27 cellular contexts compared by ENCODE assay signal in the genomic region with DNA sequence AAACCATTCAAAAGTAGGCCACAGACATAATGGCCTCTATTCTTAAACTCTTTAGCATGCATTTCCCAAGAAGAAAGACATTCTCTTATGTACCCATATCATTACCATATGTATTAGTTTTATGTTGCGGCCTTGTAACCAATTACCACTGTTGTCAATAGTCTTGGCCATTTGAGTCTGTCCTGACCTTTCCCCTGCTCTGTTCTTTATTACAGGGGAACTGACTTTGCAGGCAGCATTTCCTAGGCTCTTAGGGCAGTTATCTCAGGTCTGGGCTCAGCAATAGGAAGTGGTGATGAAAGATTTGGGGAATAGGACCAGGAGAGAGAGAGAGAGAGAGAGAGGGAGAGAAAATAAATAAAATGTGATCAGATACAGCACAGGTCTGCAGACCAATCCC.
"Had no signal": no experiment of that assay in that cellular context is flagged by ENCODE, and none has a peak within 500 bp of the region (broad histone marks: within the 10 kb centered on the region; RNA-seq: fewer than 3 reads in every experiment).

No MANE protein-coding gene starts in this region.

- H3K4me1 ChIP-seq: SJCRH30 had no signal

- H3K9me3 Mint-ChIP-seq: activated CD4-positive, alpha-beta T cell treated with anti-CD3 and anti-CD28 coated beads, Interleukin-2, amount 10 ng/mL, durations not matched to agents 24 days and 14 days; activated CD8-positive, alpha-beta T cell treated with anti-CD3 and anti-CD28 coated beads for 36 hours; activated naive CD8-positive, alpha-beta T cell treated with anti-CD3 and anti-CD28 coated beads for 36 hours; activated T-cell treated with anti-CD3 and anti-CD28 coated beads, Interleukin-2, amount 50 U/mL, for 72 hours; activated T-helper 17 cell treated with anti-CD3 and anti-CD28 coated beads, Interleukin-2, amount 50 U/mL, for 72 hours had no signal

- H3K9me3 ChIP-seq: SJCRH30 had no signal

- H3K27me3 Mint-ChIP-seq: activated CD4-positive, alpha-beta T cell treated with anti-CD3 and anti-CD28 coated beads, Interleukin-2, amount 10 ng/mL, durations not matched to agents 24 days and 14 days; activated CD8-positive, alpha-beta T cell treated with anti-CD3 and anti-CD28 coated beads for 36 hours; activated naive CD8-positive, alpha-beta T cell treated with anti-CD3 and anti-CD28 coated beads for 36 hours; activated T-helper 17 cell treated with anti-CD3 and anti-CD28 coated beads, Interleukin-2, amount 50 U/mL, for 72 hours had no signal

- H3K9ac ChIP-seq: KMS-11 had no signal

- H3K36me3 Mint-ChIP-seq: activated naive CD8-positive, alpha-beta T cell treated with anti-CD3 and anti-CD28 coated beads for 36 hours had no signal

- H3K4me2 ChIP-seq: KMS-11 had no signal

- H3K4me3 ChIP-seq: SJCRH30 had no signal

- H3K36me3 ChIP-seq: SJCRH30, WERI-Rb-1 had no signal

- DNase-seq: activated CD4-positive, alpha-beta T cell treated with anti-CD3 and anti-CD28 coated beads, Interleukin-2, amount 10 ng/mL, durations not matched to agents 24 days and 14 days; activated CD4-positive, alpha-beta T cell treated with anti-CD3 and anti-CD28 coated beads, Interleukin-2, amount 50 U/mL, for 4 hours; activated CD8-positive, alpha-beta T cell treated with anti-CD3 and anti-CD28 coated beads for 36 hours; activated effector memory CD4-positive, alpha-beta T cell treated with anti-CD3 and anti-CD28 coated beads, Interleukin-2, amount 50 U/mL, for 16 hours; activated naive CD4-positive, alpha-beta T cell; activated naive CD4-positive, alpha-beta T cell treated with anti-CD3 and anti-CD28 coated beads, Interleukin-2, amount 50 U/mL, for 16 hours; activated naive CD8-positive, alpha-beta T cell treated with anti-CD3 and anti-CD28 coated beads for 36 hours; activated T-cell treated with anti-CD3 and anti-CD28 coated beads, Interleukin-2, amount 50 U/mL, for 1 hour; activated T-cell treated with anti-CD3 and anti-CD28 coated beads, Interleukin-2, amount 50 U/mL, for 72 hours; amniotic stem cell; aorta; MM.1S; MV-4-11; NCI-H1092; NCI-H1436 treated with DMSO at 0.1 percent for 48 hours; NCI-H1694 treated with DMSO at 0.1 percent for 48 hours; NCI-H2029; NCI-H510A treated with DMSO at 0.1 percent for 48 hours; NCI-H526 treated with DMSO at 0.1 percent for 48 hours; NCI-H82; SHP77; SJCRH30; T1000; WERI-Rb-1 had no signal

- H3K4me3 Mint-ChIP-seq: activated CD4-positive, alpha-beta T cell treated with anti-CD3 and anti-CD28 coated beads, Interleukin-2, amount 10 ng/mL, durations not matched to agents 24 days and 14 days; activated CD8-positive, alpha-beta T cell treated with anti-CD3 and anti-CD28 coated beads for 36 hours; activated naive CD8-positive, alpha-beta T cell treated with anti-CD3 and anti-CD28 coated beads for 36 hours; activated T-cell treated with anti-CD3 and anti-CD28 coated beads, Interleukin-2, amount 50 U/mL, for 72 hours; activated T-helper 17 cell treated with anti-CD3 and anti-CD28 coated beads, Interleukin-2, amount 50 U/mL, for 72 hours had no signal

- H3K27me3 ChIP-seq: SJCRH30 had no signal

- H3K27ac Mint-ChIP-seq: activated CD4-positive, alpha-beta T cell treated with anti-CD3 and anti-CD28 coated beads, Interleukin-2, amount 10 ng/mL, durations not matched to agents 24 days and 14 days; activated CD8-positive, alpha-beta T cell treated with anti-CD3 and anti-CD28 coated beads for 36 hours; activated naive CD8-positive, alpha-beta T cell treated with anti-CD3 and anti-CD28 coated beads for 36 hours; activated T-cell treated with anti-CD3 and anti-CD28 coated beads, Interleukin-2, amount 50 U/mL, for 72 hours; activated T-helper 17 cell treated with anti-CD3 and anti-CD28 coated beads, Interleukin-2, amount 50 U/mL, for 72 hours had no signal

- H3K4me1 Mint-ChIP-seq: activated CD4-positive, alpha-beta T cell treated with anti-CD3 and anti-CD28 coated beads, Interleukin-2, amount 10 ng/mL, durations not matched to agents 24 days and 14 days; activated naive CD8-positive, alpha-beta T cell treated with anti-CD3 and anti-CD28 coated beads for 36 hours; activated T-helper 17 cell treated with anti-CD3 and anti-CD28 coated beads, Interleukin-2, amount 50 U/mL, for 72 hours had no signal

- H3K27ac ChIP-seq: KMS-11, SJCRH30, WERI-Rb-1 had no signal

- ATAC-seq: activated CD8-positive, alpha-beta T cell treated with anti-CD3 and anti-CD28 coated beads for 36 hours; activated T-cell treated with anti-CD3 and anti-CD28 coated beads, Interleukin-2, amount 50 U/mL, for 72 hours; activated T-helper 17 cell treated with anti-CD3 and anti-CD28 coated beads, Interleukin-2, amount 50 U/mL, for 72 hours; Panc1 had no signal
